Comparison of ENCODE assay signal across 2 cellular contexts in the genomic region with DNA sequence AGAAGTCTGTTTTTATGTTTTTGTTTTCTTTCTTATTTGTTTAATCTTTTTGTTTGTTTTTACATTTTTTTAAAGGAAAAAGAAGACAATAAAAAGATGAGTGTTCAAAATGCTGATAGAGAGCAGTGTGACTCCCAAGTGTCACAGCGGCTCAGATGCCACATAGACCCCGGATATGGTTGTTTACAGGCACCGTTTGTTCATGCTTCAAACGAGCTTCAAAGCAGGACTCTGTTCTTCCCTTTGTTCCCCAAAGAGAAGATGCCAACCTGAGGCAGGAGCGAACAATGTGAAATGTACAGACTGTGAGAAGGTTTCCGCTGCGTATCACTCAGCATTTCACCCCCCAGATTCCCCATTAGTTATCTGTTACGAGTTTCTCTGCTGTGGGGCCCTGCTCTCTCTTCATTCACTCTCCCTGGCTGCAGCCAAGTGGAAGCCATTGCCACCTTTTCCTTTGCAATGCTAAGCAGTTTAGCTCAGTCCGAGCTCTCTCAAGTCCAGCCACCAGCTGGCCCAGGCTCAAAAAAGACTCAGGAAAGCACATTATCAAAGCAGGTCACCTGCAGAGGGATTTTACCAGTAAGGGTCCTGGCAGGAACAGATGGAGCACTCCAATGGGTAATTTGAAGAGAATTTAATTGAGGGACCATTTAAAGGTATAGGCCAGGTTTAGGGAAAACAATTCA.
TF ChIP-seq lines count a peak whose summit lies in the region.

No MANE protein-coding gene starts in this region.

TF ChIP-seq in GM23338, 12 proteins besides CTCF, POLR2A, EP300 and RAD21:
- TF ChIP-seq NANOG (IDR thresholded peaks at IDR 0.05; ENCODE audit: borderline replicate concordance) (no peak), ZNF114 (CRISPR knock-in tag; IDR thresholded peaks at IDR 0.05) (no peak), ETS1 (IDR thresholded peaks at IDR 0.05) (no peak), REST (IDR thresholded peaks at IDR 0.05; ENCODE audit: unreplicated experiment) (no peak), EZH2phosphoT487 (IDR thresholded peaks at IDR 0.05; ENCODE audit: unreplicated experiment) (no peak), EZH2 (IDR thresholded peaks at IDR 0.05; ENCODE audit: low read depth, unreplicated experiment) (no peak), STAT1 (IDR thresholded peaks at IDR 0.05; ENCODE audit: unreplicated experiment) (no peak)

TF ChIP-seq in K562, 482 proteins besides CTCF, POLR2A, EP300 and RAD21:
- no peak for TF ChIP-seq ZKSCAN3 (CRISPR knock-in tag; IDR thresholded peaks at IDR 0.05)
- TF ChIP-seq PHB2 (IDR thresholded peaks at IDR 0.05; ENCODE audit: low read depth), result no peak
- TF ChIP-seq HNRNPK (IDR thresholded peaks at IDR 0.05; ENCODE audit: low read depth, low read length, poor library complexity, severe bottlenecking), result no peak
- no peak for TF ChIP-seq SIRT6 (IDR thresholded peaks at IDR 0.05; ENCODE audit: low read depth, low read length)
